ENCODE assay signal across 8 cellular contexts in the genomic region with DNA sequence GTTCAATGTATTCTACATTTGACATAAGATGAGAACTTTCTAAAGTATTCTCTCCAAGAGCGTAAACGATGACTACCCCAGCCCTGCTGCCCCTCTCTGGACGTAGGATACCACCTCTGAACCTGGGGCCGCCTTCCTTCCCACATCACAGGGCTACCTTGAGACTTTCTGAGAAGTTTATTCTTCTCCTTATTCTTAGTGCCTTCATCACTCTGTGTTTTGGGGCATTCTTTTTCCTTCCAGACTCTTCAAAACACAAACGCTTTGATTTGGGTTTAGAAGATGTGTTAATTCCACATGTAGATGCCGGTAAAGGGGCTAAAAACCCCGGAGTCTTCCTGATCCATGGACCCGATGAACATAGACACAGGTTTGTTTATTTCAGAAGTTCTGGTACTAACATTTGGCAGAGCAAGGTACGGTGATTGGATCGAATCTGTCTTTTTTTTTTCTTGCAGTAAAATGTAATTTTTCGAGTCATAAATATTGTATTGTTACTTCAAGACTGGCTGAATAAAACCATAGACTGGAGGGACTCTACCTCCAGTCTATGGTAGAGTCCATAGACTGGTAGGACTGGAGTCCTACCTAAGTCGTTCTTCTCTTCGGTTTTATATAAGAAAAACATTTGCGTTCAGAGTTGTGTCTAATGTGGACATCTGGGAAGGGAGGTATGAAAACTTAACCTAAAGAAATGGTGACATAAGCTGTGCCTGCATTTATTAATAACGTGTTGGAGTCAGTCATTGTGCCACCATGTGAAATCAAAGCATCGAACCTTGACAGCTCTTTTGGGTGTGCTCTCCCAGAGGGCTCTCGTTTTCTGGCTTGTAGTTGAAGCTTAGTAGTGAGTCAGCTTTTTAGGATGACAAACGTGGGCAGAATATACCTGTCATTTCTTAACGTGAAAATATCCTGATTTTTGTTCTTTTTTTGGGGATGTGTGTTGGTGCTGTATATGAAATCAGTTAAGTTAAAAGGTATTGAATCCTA. TPM values are rescaled to one million over a fixed set of nuclear protein-coding genes. Genes with fewer than 3 reads are reported as not detected.
DNase-seq lines count a peak whose midpoint lies in the region; ATAC-seq and TF ChIP-seq lines count a peak whose summit lies in the region.

No MANE protein-coding gene starts in this region.

- peaks cover 19% of the 10 kb centered on the region; the same call in 1 of the 2 replicates for H3F3A ChIP-seq in PC-9 (ENCODE audit: insufficient read depth, low read depth)

- H2AFZ ChIP-seq in PC-9 = peak overlapping the region; percentile 85

- in situ Hi-C loops in Caki2 (cut with HindIII; ENCODE audit: low pct_unique_long_range_greater_than_20kb, low sequenced_read_pairs) = no loop called here

- H3K27me3 ChIP-seq in PC-9 (ENCODE audit: insufficient read depth, low read depth) (no peaks in the 10 kb centered on the region), muscle layer of duodenum (ENCODE audit: low read depth, low read length) (no peaks in the 10 kb centered on the region)

- H3K4me1 ChIP-seq in PC-9 (replicated peaks; ENCODE audit: insufficient read depth) = peaks cover 53% of the 10 kb centered on the region
- H3K4me1 ChIP-seq in muscle layer of duodenum (ENCODE audit: control insufficient read depth in 1 of 2, insufficient read depth in 2 of 2, low read length in 2 of 2) = peaks cover 3 to 22% of the 10 kb centered on the region in 2 donors

- H3K9me3 ChIP-seq in PC-9 (ENCODE audit: insufficient read depth, low read depth) (no peaks in the 10 kb centered on the region), muscle layer of duodenum (ENCODE audit: control insufficient read depth in 1 of 2, low read length in 2 of 2) (no peaks in the 10 kb centered on the region)

- H3K9me3 Mint-ChIP-seq in dendritic cell treated with granulocyte-macrophage colony-stimulating factor and Interleukin-4, amounts not matched to agents 40 ng/mL and 50 ng/mL, for 4 days = no peaks in the 10 kb centered on the region

- CTCF ChIA-PET in PC-9 (lab: Charles Lee) = no interaction called here

- H3K27ac ChIP-seq in PC-9 (peak overlapping the region; percentile 77; the same call in 1 of the 2 replicates), muscle layer of duodenum (ENCODE audit: low read length) (peak overlapping the region; percentile 97)

- peak; percentile 33 for DNase-seq in Caki2 (ENCODE audit: low read depth)
- DNase-seq in PC-9 = peak in 1 of 2 experiments; percentile 75
- no peak for DNase-seq in HK-2 (ENCODE audit: unreplicated experiment)

- no peaks in the 10 kb centered on the region for H3K36me3 ChIP-seq in PC-9 (ENCODE audit: low read depth)
- H3K36me3 ChIP-seq in muscle layer of duodenum (ENCODE audit: control insufficient read depth in 1 of 2, insufficient read depth in 2 of 2, low read length in 2 of 2) = no peaks in the 10 kb centered on the region

- peak overlapping the region; percentile 94 for H3K4me2 ChIP-seq in PC-9

- H3K9me2 ChIP-seq in PC-9 (ENCODE audit: insufficient read depth) = no peaks in the 10 kb centered on the region

- peak overlapping the region; percentile 91 for H3K27ac Mint-ChIP-seq in dendritic cell treated with granulocyte-macrophage colony-stimulating factor and Interleukin-4, amounts not matched to agents 40 ng/mL and 50 ng/mL, for 4 days

- ATAC-seq in GM19395 (IDR thresholded peaks at IDR 0.05; ENCODE audit: unreplicated experiment) = peak; percentile 32
- no peak for ATAC-seq in GM18519 (IDR thresholded peaks at IDR 0.05; ENCODE audit: low FRiP score, unreplicated experiment)
- ATAC-seq in GM19023 (IDR thresholded peaks at IDR 0.05; ENCODE audit: unreplicated experiment) = no peak

- peaks cover 55% of the 10 kb centered on the region for H3K4me1 Mint-ChIP-seq in dendritic cell treated with granulocyte-macrophage colony-stimulating factor and Interleukin-4, amounts not matched to agents 40 ng/mL and 50 ng/mL, for 4 days (ENCODE audit: low read depth)

- intact Hi-C loops in PC-9 (cut with micrococcal nuclease; ENCODE audit: unreplicated experiment) = loop anchor here (10.0 kb wide), 1 partner anchor 244 kb away; a partner anchor contains a TSS
- intact Hi-C loops in dendritic cell treated with granulocyte-macrophage colony-stimulating factor and Interleukin-4, amounts not matched to agents 40 ng/mL and 50 ng/mL, for 4 days (cut with micrococcal nuclease) = loop anchor here (2.0 to 5.0 kb wide), 2 partner anchors 236 to 246 kb away; a partner anchor contains a TSS

- BruUV-seq in PC-9 (replicated peaks; lab: Mats Ljungman, UMichigan) = no TSS peak

- POLR2A ChIA-PET in PC-9 (lab: Charles Lee; ENCODE audit: unreplicated experiment) = interaction anchor here (0.7 kb wide), 1 partner anchor 727 kb away, joined by 6 read pairs; no protein-coding TSS in a partner anchor

- H3K4me3 ChIP-seq in PC-9 (peak overlapping the region; percentile 66), muscle layer of duodenum (ENCODE audit: low read depth in 1 of 2, low read length in 2 of 2) (peak overlapping the region; percentile 76 to 97)

- H3K4me3 Mint-ChIP-seq in dendritic cell treated with granulocyte-macrophage colony-stimulating factor and Interleukin-4, amounts not matched to agents 40 ng/mL and 50 ng/mL, for 4 days = peak overlapping the region; percentile 96

- peaks cover 77% of the 10 kb centered on the region for H3K79me2 ChIP-seq in PC-9 (ENCODE audit: low read depth)

- H4K20me1 ChIP-seq in PC-9 (ENCODE audit: insufficient read depth) = peaks cover 5% of the 10 kb centered on the region; the same call in 1 of the 2 replicates

- no peaks in the 10 kb centered on the region for H3K27me3 Mint-ChIP-seq in dendritic cell treated with granulocyte-macrophage colony-stimulating factor and Interleukin-4, amounts not matched to agents 40 ng/mL and 50 ng/mL, for 4 days

- no peak for TF ChIP-seq CTCF in PC-9 (conservative IDR thresholded peaks at IDR 0.05)

- peaks cover 12% of the 10 kb centered on the region for H3K36me3 Mint-ChIP-seq in dendritic cell treated with granulocyte-macrophage colony-stimulating factor and Interleukin-4, amounts not matched to agents 40 ng/mL and 50 ng/mL, for 4 days (ENCODE audit: low read depth)

RNA-seq across cellular contexts. Expression of a gene that starts 1.2 kb away (rescaled TPM):
- 5.3 and 11.6 TPM in 2 replicates for total RNA-seq in Caki2 (2014; rRNA removed; shearing (Covaris generic); ENCODE audit: low replicate concordance)
- 39.8 and 50.3 TPM in 2 replicates for total RNA-seq in PC-9 (2021)
